7 cellular contexts compared by ENCODE assay signal in genomic region chr20:25902321-25902720, GRCh38.
DNase-seq lines count a peak whose midpoint lies in the region; TF ChIP-seq lines count a peak whose summit lies in the region.
"Not testable (repeated sequence)": the region's sequence is repeated elsewhere in the genome, so short reads cannot be mapped to it uniquely, and the experiment has no call there.

No MANE protein-coding gene starts in this region.

- H2AFZ ChIP-seq in PC-9; mesenchymal stem cell (ENCODE audit: low read depth, low read length): not testable (repeated sequence)

- not testable (repeated sequence) for H2BK5ac ChIP-seq in mesenchymal stem cell (ENCODE audit: low read depth, low read length, poor library complexity, severe bottlenecking)

- not testable (repeated sequence) for H3K9me3 Mint-ChIP-seq in chondrocyte (ENCODE audit: low read depth)

- peaks cover 23% of the 10 kb centered on the region for H3K27me3 Mint-ChIP-seq in chondrocyte (ENCODE audit: low read depth)

- not testable (repeated sequence) for H3K9me2 ChIP-seq in PC-9 (ENCODE audit: insufficient read depth)

- H3K4me3 Mint-ChIP-seq in chondrocyte (ENCODE audit: unreplicated experiment), result not testable (repeated sequence)

- H3K14ac ChIP-seq in mesenchymal stem cell (ENCODE audit: low read length in 2 of 2), result not testable (repeated sequence)

- not testable (repeated sequence) for H3K18ac ChIP-seq in mesenchymal stem cell (ENCODE audit: low read depth in 1 of 2, low read length in 2 of 2)

- not testable (repeated sequence) for H3K4me3 ChIP-seq in HEK293 (ENCODE audit: low read depth, low read length); PC-9; fibroblast of pulmonary artery (replicated peaks; ENCODE audit: low read depth, low read length); mesenchymal stem cell (ENCODE audit: insufficient read depth in 1 of 2, low read depth in 1 of 2, low read length in 2 of 2)

- H3K4me1 ChIP-seq in HEK293 (ENCODE audit: control insufficient read depth, insufficient read depth, low read length); PC-9 (replicated peaks; ENCODE audit: insufficient read depth); mesenchymal stem cell (ENCODE audit: control insufficient read depth, insufficient read depth, low read depth, low read length): not testable (repeated sequence)

- intact Hi-C loops in PC-9 (cut with micrococcal nuclease; ENCODE audit: unreplicated experiment), result not testable (repeated sequence)

- not testable (repeated sequence) for H3K4me1 Mint-ChIP-seq in chondrocyte (ENCODE audit: low read depth)

- not testable (repeated sequence) for H3K9ac ChIP-seq in mesenchymal stem cell (ENCODE audit: low read length)

- POLR2A ChIA-PET in HEK293 (lab: Yijun Ruan, JAX); PC-9 (lab: Charles Lee; ENCODE audit: unreplicated experiment): not testable (repeated sequence)

- not testable (repeated sequence) for BruUV-seq in PC-9 (replicated peaks; lab: Mats Ljungman, UMichigan)

- H3K36me3 ChIP-seq in HEK293 (ENCODE audit: control insufficient read depth in 2 of 2, insufficient read depth in 1 of 2, low read length in 2 of 2); PC-9 (ENCODE audit: low read depth); mesenchymal stem cell (ENCODE audit: control insufficient read depth in 1 of 2, insufficient read depth in 2 of 2, low read depth in 1 of 2, low read length in 2 of 2): not testable (repeated sequence)

- H2BK15ac ChIP-seq in mesenchymal stem cell (ENCODE audit: low read depth, poor library complexity, severe bottlenecking), result not testable (repeated sequence)

- not testable (repeated sequence) for H3K27ac ChIP-seq in HEK293 (ENCODE audit: extremely low read depth, low read depth, low read length); mesenchymal stem cell (ENCODE audit: low read length, poor library complexity, severe bottlenecking)
- peak overlapping the region; percentile 46 for H3K27ac ChIP-seq in PC-9

- H4K8ac ChIP-seq in mesenchymal stem cell (ENCODE audit: low read length), result not testable (repeated sequence)

- in situ Hi-C loops in Caki2 (cut with HindIII; ENCODE audit: low pct_unique_long_range_greater_than_20kb, low sequenced_read_pairs), result not testable (repeated sequence)

- DNase-seq in Caki2 (ENCODE audit: low read depth) (peak; percentile 41), PC-9 (peak in 1 of 2 experiments; percentile 34), amniotic epithelial cell (ENCODE audit: low read depth) (peak; percentile 8), fibroblast of pulmonary artery (ENCODE audit: low read depth) (peak; percentile 28), mesenchymal stem cell (peak; percentile 0)
- not testable (repeated sequence) for DNase-seq in chondrocyte (ENCODE audit: low spot score)

- H3K36me3 Mint-ChIP-seq in chondrocyte (ENCODE audit: low read depth), result not testable (repeated sequence)

- peak overlapping the region; percentile 60 for H3K27ac Mint-ChIP-seq in chondrocyte (ENCODE audit: unreplicated experiment)

- H2AK5ac ChIP-seq in mesenchymal stem cell (ENCODE audit: low read length, severe bottlenecking), result not testable (repeated sequence)

- not testable (repeated sequence) for H2BK120ac ChIP-seq in mesenchymal stem cell (ENCODE audit: low read depth, low read length)

- peak overlapping the region; percentile 34 for H3K4me2 ChIP-seq in PC-9
- not testable (repeated sequence) for H3K4me2 ChIP-seq in mesenchymal stem cell (ENCODE audit: low read length, poor library complexity, severe bottlenecking)

- CTCF ChIA-PET in HEK293 (lab: Yijun Ruan, JAX); PC-9 (lab: Charles Lee): not testable (repeated sequence)

- not testable (repeated sequence) for H3K4ac ChIP-seq in mesenchymal stem cell (ENCODE audit: low read depth in 1 of 2, low read length in 2 of 2)

- H2BK12ac ChIP-seq in mesenchymal stem cell (ENCODE audit: low read length in 2 of 2), result not testable (repeated sequence)

- not testable (repeated sequence) for H3K23ac ChIP-seq in mesenchymal stem cell (ENCODE audit: low read length in 2 of 2)

- H3K79me2 ChIP-seq in PC-9 (ENCODE audit: low read depth), result not testable (repeated sequence)

- not testable (repeated sequence) for H3K79me1 ChIP-seq in mesenchymal stem cell (replicated peaks; ENCODE audit: low read length, poor library complexity, severe bottlenecking)

- not testable (repeated sequence) for H3F3A ChIP-seq in PC-9 (ENCODE audit: insufficient read depth, low read depth)

- H4K20me1 ChIP-seq in PC-9 (ENCODE audit: insufficient read depth), result not testable (repeated sequence)

- H3K27me3 ChIP-seq in PC-9 (ENCODE audit: insufficient read depth, low read depth); mesenchymal stem cell (ENCODE audit: control insufficient read depth in 1 of 2, insufficient read depth in 1 of 2, low read length in 2 of 2): not testable (repeated sequence)

- not testable (repeated sequence) for H3K9me3 ChIP-seq in HEK293 (ENCODE audit: control insufficient read depth, insufficient read depth, low read depth, low read length); PC-9 (ENCODE audit: insufficient read depth, low read depth); mesenchymal stem cell (ENCODE audit: control insufficient read depth, low read length)

- H4K91ac ChIP-seq in mesenchymal stem cell (ENCODE audit: low read length), result not testable (repeated sequence)

- TF ChIP-seq CTCF in HEK293 (tag by site-specific recombination; IDR thresholded peaks at IDR 0.05); PC-9 (conservative IDR thresholded peaks at IDR 0.05); chondrocyte (IDR thresholded peaks at IDR 0.05); fibroblast of pulmonary artery (IDR thresholded peaks at IDR 0.05; ENCODE audit: low read length, missing control alignments): not testable (repeated sequence)

TF ChIP-seq in HEK293, 187 proteins besides CTCF, POLR2A, EP300 and RAD21:
- 0 out of 2 replicates have a peak, but pooled peaks have one; percentile 48 for TF ChIP-seq PRDM1 (tag by site-specific recombination; IDR thresholded peaks at IDR 0.05)
TF ChIP-seq in HEK293: peak in this region for 1; not testable (repeated sequence) for 186.
